In the genomic region with DNA sequence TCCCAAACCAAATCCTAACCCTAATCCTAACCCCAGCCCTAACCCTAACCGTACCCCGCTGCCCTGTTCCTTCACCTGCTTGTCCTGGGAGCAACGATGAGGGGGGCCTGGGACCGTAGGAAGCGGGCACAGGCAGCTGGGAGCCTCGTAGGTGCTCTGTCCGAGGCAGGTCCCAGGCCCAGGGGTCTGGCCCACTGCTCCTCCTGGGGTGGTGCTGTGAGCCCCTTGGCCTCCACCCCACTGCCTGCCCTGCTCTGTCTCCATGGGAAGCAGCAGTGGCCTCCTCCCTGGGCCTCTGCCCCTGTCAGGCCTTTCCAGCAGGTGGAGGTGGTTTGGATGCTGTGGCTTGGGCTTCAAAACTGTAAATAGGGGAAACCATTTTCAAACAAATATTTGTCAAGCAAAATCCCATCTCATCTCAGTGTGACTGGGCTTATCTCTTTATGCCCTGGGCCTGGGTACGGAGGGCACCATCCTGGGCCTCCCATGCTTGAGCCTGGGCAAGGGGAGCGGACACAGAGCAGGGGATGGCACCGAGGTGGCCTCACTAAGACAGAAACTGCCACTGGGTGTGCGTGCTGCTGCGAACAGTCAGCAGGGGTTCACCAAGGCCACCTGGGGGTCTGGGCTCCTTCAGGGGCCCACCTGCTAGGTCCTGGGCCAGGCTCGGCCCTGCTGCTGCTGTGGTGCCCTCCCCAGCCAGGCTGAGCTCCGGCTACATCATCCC, we compare ENCODE assay signal across 2 cellular contexts.
TF ChIP-seq lines count a peak whose summit lies in the region.

No MANE protein-coding gene starts in this region.

TF ChIP-seq in SK-N-SH, 30 proteins besides CTCF, POLR2A, EP300 and RAD21 (continued from another document):
- TF ChIP-seq, protein P1, sequence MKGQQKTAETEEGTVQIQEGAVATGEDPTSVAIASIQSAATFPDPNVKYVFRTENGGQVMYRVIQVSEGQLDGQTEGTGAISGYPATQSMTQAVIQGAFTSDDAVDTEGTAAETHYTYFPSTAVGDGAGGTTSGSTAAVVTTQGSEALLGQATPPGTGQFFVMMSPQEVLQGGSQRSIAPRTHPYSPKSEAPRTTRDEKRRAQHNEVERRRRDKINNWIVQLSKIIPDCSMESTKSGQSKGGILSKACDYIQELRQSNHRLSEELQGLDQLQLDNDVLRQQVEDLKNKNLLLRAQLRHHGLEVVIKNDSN (IDR thresholded peaks at IDR 0.05; ENCODE audit: borderline replicate concordance, low read depth), result no peak
- TF ChIP-seq, protein P2, sequence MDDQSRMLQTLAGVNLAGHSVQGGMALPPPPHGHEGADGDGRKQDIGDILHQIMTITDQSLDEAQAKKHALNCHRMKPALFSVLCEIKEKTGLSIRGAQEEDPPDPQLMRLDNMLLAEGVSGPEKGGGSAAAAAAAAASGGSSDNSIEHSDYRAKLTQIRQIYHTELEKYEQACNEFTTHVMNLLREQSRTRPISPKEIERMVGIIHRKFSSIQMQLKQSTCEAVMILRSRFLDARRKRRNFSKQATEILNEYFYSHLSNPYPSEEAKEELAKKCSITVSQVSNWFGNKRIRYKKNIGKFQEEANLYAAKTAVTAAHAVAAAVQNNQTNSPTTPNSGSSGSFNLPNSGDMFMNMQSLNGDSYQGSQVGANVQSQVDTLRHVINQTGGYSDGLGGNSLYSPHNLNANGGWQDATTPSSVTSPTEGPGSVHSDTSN (IDR thresholded peaks at IDR 0.05), result no peak
- no peak for TF ChIP-seq FOXM1 (IDR thresholded peaks at IDR 0.05; ENCODE audit: low read depth)
- no peak for TF ChIP-seq MXI1 (IDR thresholded peaks at IDR 0.05; ENCODE audit: low read depth, low read length)
- no peak for TF ChIP-seq CHD2 (IDR thresholded peaks at IDR 0.05; ENCODE audit: low read length, partially characterized antibody)
- TF ChIP-seq ELF1 (IDR thresholded peaks at IDR 0.05), result no peak
- no peak for TF ChIP-seq GABPA (IDR thresholded peaks at IDR 0.05; ENCODE audit: low read depth)
- no peak for TF ChIP-seq SIN3A (IDR thresholded peaks at IDR 0.05; ENCODE audit: borderline replicate concordance, low read depth, low read length)
- no peak for TF ChIP-seq MEF2A (IDR thresholded peaks at IDR 0.05; ENCODE audit: borderline replicate concordance, low read depth)
- TF ChIP-seq NFIC (IDR thresholded peaks at IDR 0.05; ENCODE audit: borderline replicate concordance), result no peak
- TF ChIP-seq RFX5 (IDR thresholded peaks at IDR 0.05; ENCODE audit: low read length), result no peak

TF ChIP-seq in SK-N-SH treated with all-trans-retinoic acid at 6 μM for 48 hours, 23 proteins besides CTCF, POLR2A, EP300 and RAD21 (continued from another document):
- TF ChIP-seq, protein P3, sequence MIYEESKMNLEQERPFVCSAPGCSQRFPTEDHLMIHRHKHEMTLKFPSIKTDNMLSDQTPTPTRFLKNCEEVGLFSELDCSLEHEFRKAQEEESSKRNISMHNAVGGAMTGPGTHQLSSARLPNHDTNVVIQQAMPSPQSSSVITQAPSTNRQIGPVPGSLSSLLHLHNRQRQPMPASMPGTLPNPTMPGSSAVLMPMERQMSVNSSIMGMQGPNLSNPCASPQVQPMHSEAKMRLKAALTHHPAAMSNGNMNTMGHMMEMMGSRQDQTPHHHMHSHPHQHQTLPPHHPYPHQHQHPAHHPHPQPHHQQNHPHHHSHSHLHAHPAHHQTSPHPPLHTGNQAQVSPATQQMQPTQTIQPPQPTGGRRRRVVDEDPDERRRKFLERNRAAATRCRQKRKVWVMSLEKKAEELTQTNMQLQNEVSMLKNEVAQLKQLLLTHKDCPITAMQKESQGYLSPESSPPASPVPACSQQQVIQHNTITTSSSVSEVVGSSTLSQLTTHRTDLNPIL (CRISPR knock-in tag; IDR thresholded peaks at IDR 0.05; ENCODE audit: low read depth), result no peak
- TF ChIP-seq TOX (CRISPR knock-in tag; IDR thresholded peaks at IDR 0.05; ENCODE audit: borderline replicate concordance), result no peak
- no peak for TF ChIP-seq GLIS3 (CRISPR knock-in tag; IDR thresholded peaks at IDR 0.05)
- TF ChIP-seq ARNTL (CRISPR knock-in tag; IDR thresholded peaks at IDR 0.05; ENCODE audit: borderline replicate concordance, low read depth), result no peak
- no peak for TF ChIP-seq ESRRG (CRISPR knock-in tag; IDR thresholded peaks at IDR 0.05)
- TF ChIP-seq, protein P4, sequence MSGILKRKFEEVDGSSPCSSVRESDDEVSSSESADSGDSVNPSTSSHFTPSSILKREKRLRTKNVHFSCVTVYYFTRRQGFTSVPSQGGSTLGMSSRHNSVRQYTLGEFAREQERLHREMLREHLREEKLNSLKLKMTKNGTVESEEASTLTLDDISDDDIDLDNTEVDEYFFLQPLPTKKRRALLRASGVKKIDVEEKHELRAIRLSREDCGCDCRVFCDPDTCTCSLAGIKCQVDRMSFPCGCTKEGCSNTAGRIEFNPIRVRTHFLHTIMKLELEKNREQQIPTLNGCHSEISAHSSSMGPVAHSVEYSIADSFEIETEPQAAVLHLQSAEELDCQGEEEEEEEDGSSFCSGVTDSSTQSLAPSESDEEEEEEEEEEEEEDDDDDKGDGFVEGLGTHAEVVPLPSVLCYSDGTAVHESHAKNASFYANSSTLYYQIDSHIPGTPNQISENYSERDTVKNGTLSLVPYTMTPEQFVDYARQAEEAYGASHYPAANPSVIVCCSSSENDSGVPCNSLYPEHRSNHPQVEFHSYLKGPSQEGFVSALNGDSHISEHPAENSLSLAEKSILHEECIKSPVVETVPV (CRISPR knock-in tag; IDR thresholded peaks at IDR 0.05), result no peak
- no peak for TF ChIP-seq ISL1 (CRISPR knock-in tag; IDR thresholded peaks at IDR 0.05)
TF ChIP-seq in SK-N-SH treated with all-trans-retinoic acid at 6 μM for 48 hours: peak in this region for 0.
